8 cellular contexts compared by ENCODE assay signal in genomic region chr3:129440648-129441190, GRCh38. TPM values are rescaled to one million over a fixed set of nuclear protein-coding genes. Genes with fewer than 3 reads are reported as not detected.
A peak's percentile ranks its signal among the peaks of the same experiment; 100 is the strongest.
DNase-seq lines count a peak whose midpoint lies in the region; ATAC-seq and TF ChIP-seq lines count a peak whose summit lies in the region.

No MANE protein-coding gene starts in this region.

- intact Hi-C loops in CD14-positive monocyte (cut with micrococcal nuclease): no loop called here
- intact Hi-C loops in colonic mucosa (cut with DNase I): no loop called here

- H3K79me2 ChIP-seq in Karpas-422 (ENCODE audit: low read length): peaks cover 39% of the 10 kb centered on the region

- H3K4me2 ChIP-seq in Karpas-422 (ENCODE audit: low read depth, low read length, poor library complexity, severe bottlenecking): peak overlapping the region; percentile 70

- no peak for TF ChIP-seq CTCF in CD14-positive monocyte (IDR thresholded peaks at IDR 0.05)
- no peak for TF ChIP-seq CTCF in colonic mucosa (IDR thresholded peaks at IDR 0.05)
- TF ChIP-seq CTCF in nephron (IDR thresholded peaks at IDR 0.05; ENCODE audit: unreplicated experiment in 3 of 3): no peak

- peaks cover 20 to 31% of the 10 kb centered on the region in 2 donors for H3K36me3 Mint-ChIP-seq in CD14-positive monocyte
- H3K36me3 Mint-ChIP-seq in nephron (ENCODE audit: low read depth): peaks cover 16% of the 10 kb centered on the region

- DNase-seq in CD14-positive monocyte (ENCODE audit: low spot score) (no peak), Karpas-422 (peak; percentile 58), colonic mucosa (no peak), ACHN (no peak)
- no peak for DNase-seq in stimulated activated CD4-positive, alpha-beta T cell treated with anti-CD3 and anti-CD28 coated beads, Interleukin-4, amount 100 ng/mL, for 1 hour

- ATAC-seq in HG03135 (IDR thresholded peaks at IDR 0.05; ENCODE audit: unreplicated experiment) (no peak), HG03521 (IDR thresholded peaks at IDR 0.05; ENCODE audit: unreplicated experiment) (no peak)

- peaks cover 11% of the 10 kb centered on the region; the same call in 1 of the 2 replicates for H3K36me3 ChIP-seq in Karpas-422 (ENCODE audit: insufficient read depth, low read length)
- no peaks in the 10 kb centered on the region for H3K36me3 ChIP-seq in colonic mucosa

- H3K4me3 ChIP-seq in Karpas-422 (ENCODE audit: low read length) (peak overlapping the region; percentile 69), colonic mucosa (peak overlapping the region; percentile 78)

- peaks cover 46% of the 10 kb centered on the region for H3K4me1 ChIP-seq in Karpas-422 (ENCODE audit: low read length)
- H3K4me1 ChIP-seq in colonic mucosa: peaks cover 7% of the 10 kb centered on the region

- H3K4me3 Mint-ChIP-seq in CD14-positive monocyte (peak overlapping the region; percentile 93 to 97), nephron (peak overlapping the region; percentile 94 to 99 (median 96))

- H3K9me3 Mint-ChIP-seq in CD14-positive monocyte (no peaks in the 10 kb centered on the region), nephron (no peaks in the 10 kb centered on the region)

- H3K4me1 Mint-ChIP-seq in CD14-positive monocyte: peaks cover 79% of the 10 kb centered on the region
- H3K4me1 Mint-ChIP-seq in nephron: peaks cover 62% of the 10 kb centered on the region

- H3K9me3 ChIP-seq in Karpas-422 (ENCODE audit: low read length) (no peaks in the 10 kb centered on the region), colonic mucosa (no peaks in the 10 kb centered on the region)

- no peaks in the 10 kb centered on the region for H3K9me2 ChIP-seq in Karpas-422 (replicated peaks; ENCODE audit: insufficient read depth, low read length)

- H4K20me1 ChIP-seq in Karpas-422 (ENCODE audit: insufficient read depth, low read depth, low read length): no peaks in the 10 kb centered on the region

- H3K27ac Mint-ChIP-seq in CD14-positive monocyte: peak overlapping the region; percentile 97 to 99 (median 98)
- peak overlapping the region; percentile 90 to 95 (median 94) for H3K27ac Mint-ChIP-seq in nephron

- H3K27me3 Mint-ChIP-seq in CD14-positive monocyte (ENCODE audit: low read depth in 3 of 3) (peaks cover 0 to 2% (median 0%) of the 10 kb centered on the region in 3 donors), nephron (ENCODE audit: low read depth) (no peaks in the 10 kb centered on the region)

- H3K27ac ChIP-seq in Karpas-422 (ENCODE audit: low read length): peak overlapping the region; percentile 71
- H3K27ac ChIP-seq in colonic mucosa: peak overlapping the region; percentile 85

- H3K9ac ChIP-seq in Karpas-422 (ENCODE audit: low read length) (peak overlapping the region; percentile 75), colonic mucosa (ENCODE audit: low read depth in 2 of 2, low read length in 2 of 2) (peak overlapping the region; percentile 81 to 82)

- H3K27me3 ChIP-seq in Karpas-422 (ENCODE audit: low read length) (no peaks in the 10 kb centered on the region), colonic mucosa (no peaks in the 10 kb centered on the region)

- no peak overlapping the region for H2AFZ ChIP-seq in Karpas-422 (ENCODE audit: low read length)

- in situ Hi-C loops in ACHN (cut with HindIII; ENCODE audit: low pct_ligation_motif_present, low pct_unique_long_range_greater_than_20kb, low sequenced_read_pairs): no loop called here

RNA-seq across cellular contexts. Expression of gene IFT122, which starts 0.7 kb away (rescaled TPM):
- 1 to 10 TPM; 3.3 to 3.6 TPM for polyA plus RNA-seq in CD14-positive monocyte
- total RNA-seq in Karpas-422 (2014; rRNA removed; shearing (Covaris generic); ENCODE audit: low replicate concordance): 4.7 and 6.6 TPM in 2 replicates
- total RNA-seq in colonic mucosa: 10 to 100 TPM; 15.6 to 31.5 TPM

RNA-seq across cellular contexts. Expression of gene MBD4, which starts 1.0 kb away (rescaled TPM):
- polyA plus RNA-seq in CD14-positive monocyte: 10 to 100 TPM; 25.6 to 30.1 TPM
- total RNA-seq in Karpas-422 (2014; rRNA removed; shearing (Covaris generic); ENCODE audit: low replicate concordance): 51.9 and 130 TPM in 2 replicates
- 10 to 100 TPM; 25.0 to 28.9 TPM for total RNA-seq in colonic mucosa

RNA-seq across cellular contexts. Expression of gene EFCAB12, which starts 12.3 kb away (rescaled TPM):
- polyA plus RNA-seq in CD14-positive monocyte: not detected
- 0.04 TPM in 1 of 2 replicates, not detected in the other for total RNA-seq in Karpas-422 (2014; rRNA removed; shearing (Covaris generic); ENCODE audit: low replicate concordance)
- total RNA-seq in colonic mucosa: under 1 TPM; 0.16 to 0.47 TPM
